In the genomic region with DNA sequence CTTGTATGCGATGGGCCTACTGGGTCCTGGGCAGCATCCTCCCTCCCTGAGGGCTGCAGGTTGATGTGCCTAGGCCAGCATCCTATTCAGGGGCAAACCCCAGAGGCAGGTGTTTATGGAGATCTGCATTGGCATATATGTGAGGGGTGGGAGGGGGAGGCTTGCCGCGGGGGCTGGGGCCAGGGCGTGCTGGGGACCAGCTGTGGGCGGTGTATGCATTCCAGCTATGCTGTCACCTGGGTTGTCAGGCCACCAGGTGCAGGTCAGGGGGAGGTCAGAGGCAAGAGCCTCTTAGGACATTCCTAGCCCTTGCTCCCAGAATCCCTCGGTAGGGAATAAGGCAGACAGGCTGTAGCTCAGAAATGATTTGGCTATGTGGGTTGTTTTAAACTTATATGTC, we compare ENCODE assay signal across 26 cellular contexts. TPM values are rescaled to one million over a fixed set of nuclear protein-coding genes. Genes with fewer than 3 reads are reported as not detected.
A peak's percentile ranks its signal among the peaks of the same experiment; 100 is the strongest.
DNase-seq lines count a peak whose midpoint lies in the region; ATAC-seq and TF ChIP-seq lines count a peak whose summit lies in the region.
"Had no signal": no experiment of that assay in that cellular context is flagged by ENCODE, and none has a peak within 500 bp of the region (broad histone marks: within the 10 kb centered on the region; RNA-seq: fewer than 3 reads in every experiment).

No MANE protein-coding gene starts in this region.

- no peak overlapping the region for H3K9ac ChIP-seq in H9 (ENCODE audit: extremely low read depth, insufficient read length, low read length)

- H3K56ac ChIP-seq in H9 (ENCODE audit: insufficient read length, low read depth, low read length): no peak overlapping the region

- H3T11ph ChIP-seq in H9 (ENCODE audit: low read length): no peak overlapping the region

- H3K4me1 Mint-ChIP-seq in progenitor cell of endocrine pancreas (ENCODE audit: low read depth) (peaks cover 79% of the 10 kb centered on the region), H9 (peaks cover 36 to 70% of the 10 kb centered on the region in 2 experiments)
- H3K4me1 Mint-ChIP-seq: CD14-positive monocyte; CD8-positive, alpha-beta memory T cell had no signal

- H2BK5ac ChIP-seq in H9 (ENCODE audit: insufficient read length, low read length): no peak overlapping the region

- H3K36me3 Mint-ChIP-seq in progenitor cell of endocrine pancreas (ENCODE audit: insufficient read depth) (peaks cover 32% of the 10 kb centered on the region), H9 (ENCODE audit: insufficient read depth in 1 of 3, low read depth in 3 of 3) (no peaks in the 10 kb centered on the region)
- H3K36me3 Mint-ChIP-seq: CD14-positive monocyte had no signal

- H3K27me3 Mint-ChIP-seq in progenitor cell of endocrine pancreas: no peaks in the 10 kb centered on the region
- H3K27me3 Mint-ChIP-seq in H9 (ENCODE audit: low read depth): peaks cover 99% of the 10 kb centered on the region

- no peaks in the 10 kb centered on the region for H3K79me1 ChIP-seq in H9 (ENCODE audit: insufficient read depth, low read depth, low read length, poor library complexity, severe bottlenecking)

- H3K4me3 ChIP-seq in left lung (no peak overlapping the region), heart left ventricle (no peak overlapping the region)

- H3K27ac ChIP-seq in left lung (no peak overlapping the region), H9 (ENCODE audit: insufficient read length, low read depth, low read length) (no peak overlapping the region), heart left ventricle (no peak overlapping the region)
- H3K27ac ChIP-seq: HL-60, RWPE1 had no signal

- no peak overlapping the region for H2BK20ac ChIP-seq in H9 (ENCODE audit: low read depth, low read length, poor library complexity, severe bottlenecking)

- DNase-seq in NCI-H146 (lab: John Stamatoyannopoulos, UW) (peak; percentile 38), NCI-H146 treated with DMSO at 0.1 percent for 48 hours (lab: John Stamatoyannopoulos, UW; ENCODE audit: unreplicated experiment) (no peak), left lung (no peak), progenitor cell of endocrine pancreas (ENCODE audit: low spot score, unreplicated experiment) (peak; percentile 26), H9 (no peak), heart left ventricle (no peak)
- no peak for DNase-seq in activated CD8-positive, alpha-beta memory T cell treated with anti-CD3 and anti-CD28 coated beads for 24 hours
- DNase-seq: 8988T; ACHN; BE2C; Calu3; CD8-positive, alpha-beta memory T cell; GOT3; Karpas-422; NCI-H1092; NCI-H1417 treated with DMSO at 0.1 percent for 48 hours; NCI-H187 treated with DMSO at 0.1 percent for 48 hours; NCI-H446; NCI-H524 treated with DMSO at 0.1 percent for 48 hours; SHP77 had no signal

- no peaks in the 10 kb centered on the region for H3K79me2 ChIP-seq in H9 (ENCODE audit: insufficient read depth, low read length)

- H3K9me3 ChIP-seq in left lung (no peaks in the 10 kb centered on the region), H9 (ENCODE audit: control insufficient read depth, low read depth, low read length) (no peaks in the 10 kb centered on the region), heart left ventricle (no peaks in the 10 kb centered on the region)
- H3K9me3 ChIP-seq: BE2C had no signal

- H3K9me3 Mint-ChIP-seq in progenitor cell of endocrine pancreas (ENCODE audit: low read depth) (no peaks in the 10 kb centered on the region), H9 (peaks cover 0 to 12% of the 10 kb centered on the region in 2 experiments; a peak in 2 of 5 replicates)

- H3K4me1 ChIP-seq in left lung: no peaks in the 10 kb centered on the region
- H3K4me1 ChIP-seq in H9 (ENCODE audit: insufficient read depth, low read length): peaks cover 4% of the 10 kb centered on the region
- H3K4me1 ChIP-seq in heart left ventricle: peaks cover 0 to 17% (median 0%) of the 10 kb centered on the region in 12 donors
- H3K4me1 ChIP-seq: BE2C had no signal

- peak overlapping the region; percentile 98 for H3K27ac Mint-ChIP-seq in progenitor cell of endocrine pancreas
- no peak overlapping the region; a peak in 1 of 7 replicates for H3K27ac Mint-ChIP-seq in H9
- H3K27ac Mint-ChIP-seq: CD14-positive monocyte; CD8-positive, alpha-beta memory T cell had no signal

- no peak overlapping the region for H2AFZ ChIP-seq in H9 (ENCODE audit: low read length)

- H3K36me3 ChIP-seq in left lung (no peaks in the 10 kb centered on the region), heart left ventricle (no peaks in the 10 kb centered on the region)
- H3K36me3 ChIP-seq: BE2C had no signal

- peaks cover 84 to 99% of the 10 kb centered on the region in 2 donors for H3K27me3 ChIP-seq in left lung
- peaks cover 87% of the 10 kb centered on the region for H3K27me3 ChIP-seq in H9 (ENCODE audit: insufficient read depth, low read length)
- peaks cover 47 to 99% (median 95%) of the 10 kb centered on the region in 9 donors for H3K27me3 ChIP-seq in heart left ventricle

- H4K91ac ChIP-seq in H9 (ENCODE audit: insufficient read length, low read depth, low read length): no peak overlapping the region

- no peak overlapping the region for H3K4me2 ChIP-seq in H9 (ENCODE audit: insufficient read depth, insufficient read length, low read length)

- TF ChIP-seq CTCF in left lung (IDR thresholded peaks at IDR 0.05) (no peak), progenitor cell of endocrine pancreas (IDR thresholded peaks at IDR 0.05; ENCODE audit: unreplicated experiment) (no peak), H9 (conservative IDR thresholded peaks at IDR 0.05) (no peak), heart left ventricle (IDR thresholded peaks at IDR 0.05) (no peak)

- no peak overlapping the region for H3K18ac ChIP-seq in H9 (ENCODE audit: insufficient read length, low read depth, low read length)

- TF ChIP-seq POLR2A in heart left ventricle (IDR thresholded peaks at IDR 0.05): no peak

- no CpG with 5 or more reads among the region's 6 CpGs for whole genome bisulfite sequencing in H9 (ENCODE audit: extremely low coverage, insufficient read length, low lambda C conversion rate)
- 4 to 8% (median 6%) methylated on average over 5 to 6 of the region's 6 CpGs for WGBS in heart left ventricle, 4 donors

- H3K23ac ChIP-seq in H9 (ENCODE audit: insufficient read length, low read depth, low read length): no peak overlapping the region

- H4K8ac ChIP-seq in H9 (replicated peaks; ENCODE audit: insufficient read length, low read depth, low read length): no peak overlapping the region

- no peak overlapping the region for H3K14ac ChIP-seq in H9 (ENCODE audit: insufficient read depth, low read length)

- H2BK12ac ChIP-seq in H9 (ENCODE audit: insufficient read length, low read depth, low read length): no peak overlapping the region

- no peak overlapping the region for H3K4ac ChIP-seq in H9 (ENCODE audit: low read depth, low read length)

- no peak overlapping the region for H2BK15ac ChIP-seq in H9 (ENCODE audit: low read depth, low read length)

- peak overlapping the region; percentile 67 for H3K4me3 Mint-ChIP-seq in progenitor cell of endocrine pancreas (ENCODE audit: low read depth)
- H3K4me3 Mint-ChIP-seq in H9: no peak overlapping the region
- H3K4me3 Mint-ChIP-seq: CD8-positive, alpha-beta memory T cell had no signal

- no peaks in the 10 kb centered on the region for H4K20me1 ChIP-seq in H9 (ENCODE audit: control insufficient read depth, insufficient read depth, insufficient read length)

- no peak overlapping the region for H2AK5ac ChIP-seq in H9 (ENCODE audit: insufficient read length, low read length)

- intact Hi-C loops in left lung (cut with DNase I): no loop called here
- intact Hi-C loops in heart left ventricle (cut with DNase I): no loop called here

- H3K23me2 ChIP-seq in H9 (ENCODE audit: insufficient read length, low read depth, low read length, poor library complexity, severe bottlenecking): peaks cover 8% of the 10 kb centered on the region

- ATAC-seq in left lung (peak; percentile 11), GM18873 (IDR thresholded peaks at IDR 0.05; ENCODE audit: low FRiP score, unreplicated experiment) (no peak), heart left ventricle (no peak)
- ATAC-seq: HCT116 had no signal

- no peak overlapping the region for H4K5ac ChIP-seq in H9 (ENCODE audit: insufficient read length, low read depth, low read length)

- H2BK120ac ChIP-seq in H9 (ENCODE audit: low read depth, low read length, poor library complexity, severe bottlenecking): no peak overlapping the region

RNA-seq across cellular contexts. Expression of a gene that starts 11.9 kb away (rescaled TPM):
- total RNA-seq in left lung: 10 to 100 TPM; 24.0 to 39.8 TPM
- 124 and 141 TPM in 2 replicates for total RNA-seq in progenitor cell of endocrine pancreas
- total RNA-seq in H9 (2021): 0.11 TPM in 1 of 2 replicates, not detected in the other
- not detected for total RNA-seq in heart left ventricle
- not detected for polyA plus RNA-seq in heart left ventricle
- total RNA-seq: CD8-positive, alpha-beta memory T cell; SK-MEL-5 had no signal
- polyA plus RNA-seq: CD14-positive monocyte; CD8-positive, alpha-beta memory T cell had no signal

Comparison
In these comparisons a context has a peak if more than half of its experiments do, and no peak if none do; other contexts are left out.
1. DNase-seq: peak in NCI-H146 (single experiment) and progenitor cell of endocrine pancreas (single experiment); none in NCI-H146 treated with DMSO at 0.1 percent for 48 hours (single experiment), left lung (0 of 2), activated CD8-positive, alpha-beta memory T cell treated with anti-CD3 and anti-CD28 coated beads for 24 hours (single experiment), H9 (single experiment) and heart left ventricle (0 of 5).
2. RNA of a gene that starts 11.9 kb away (total RNA-seq): 124 to 141 TPM in progenitor cell of endocrine pancreas and 24.0 to 39.8 TPM in left lung; 0.11 TPM in H9 and not detected in heart left ventricle; every median in the first group is over 10 times any median in the second.